In the genomic region with DNA sequence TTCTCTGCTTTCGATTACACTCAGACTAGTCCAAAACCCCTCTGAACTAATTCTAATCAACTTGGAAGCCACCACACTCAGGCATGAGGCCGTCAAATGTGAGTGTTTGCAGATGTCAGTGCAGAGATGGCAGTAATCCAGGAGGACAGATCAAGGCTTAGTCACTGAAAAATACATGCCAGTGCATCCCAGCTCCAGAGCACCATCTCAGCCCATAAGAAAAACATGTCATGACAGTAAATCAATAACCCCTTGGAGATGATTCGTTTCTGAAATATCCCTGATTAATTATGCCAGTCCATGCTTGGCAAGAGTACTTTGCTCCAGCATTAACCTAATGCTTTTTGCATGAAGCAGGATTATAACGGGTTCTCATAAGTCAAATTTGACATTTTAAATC, we compare ENCODE assay signal across 12 cellular contexts.
DNase-seq lines count a peak whose midpoint lies in the region; ATAC-seq and TF ChIP-seq lines count a peak whose summit lies in the region.
"Had no signal": no experiment of that assay in that cellular context is flagged by ENCODE, and none has a peak within 500 bp of the region (broad histone marks: within the 10 kb centered on the region; RNA-seq: fewer than 3 reads in every experiment).

No MANE protein-coding gene starts in this region.

- DNase-seq in AG20443 (ENCODE audit: low spot score): peak; percentile 70
- DNase-seq in M059J (ENCODE audit: low read depth): peak; percentile 86
- peak; percentile 55 for DNase-seq in choroid plexus epithelial cell (ENCODE audit: low read depth)
- peak; percentile 33 for DNase-seq in left kidney (ENCODE audit: low read depth, low spot score)
- DNase-seq: activated naive CD4-positive, alpha-beta T cell; stimulated activated CD4-positive, alpha-beta T cell treated with anti-CD3 and anti-CD28 coated beads, Interleukin-15, amount 100 ng/mL, for 24 hours; stimulated activated naive CD4-positive, alpha-beta T cell had no signal

- ATAC-seq in GM19328 (IDR thresholded peaks at IDR 0.05; ENCODE audit: unreplicated experiment) (no peak), HG02870 (IDR thresholded peaks at IDR 0.05; ENCODE audit: unreplicated experiment) (no peak), HG03045 (IDR thresholded peaks at IDR 0.05; ENCODE audit: unreplicated experiment) (no peak)
- ATAC-seq in activated CD4-positive, CD25-positive, alpha-beta regulatory T cell treated with anti-CD3 and anti-CD28 coated beads, Interleukin-2, amount 50 U/mL, for 24 hours: no peak
- ATAC-seq: WTC11 had no signal

- H3K4me3 ChIP-seq in choroid plexus epithelial cell (ENCODE audit: low read depth, low read length): no peak overlapping the region

- no peak for TF ChIP-seq CTCF in choroid plexus epithelial cell (conservative IDR thresholded peaks at IDR 0.05; ENCODE audit: low read depth, low read length)

Comparison
In these comparisons a context has a peak if more than half of its experiments do, and no peak if none do; other contexts are left out.
1. DNase-seq: peak in every context shown above with its lines; median percentile 86 in M059J; 70 in AG20443; 55 in choroid plexus epithelial cell; 33 in left kidney.